32 cellular contexts compared by ENCODE assay signal in genomic region chr5:4453650-4454049, GRCh38.
"Had no signal": no experiment of that assay in that cellular context is flagged by ENCODE, and none has a peak within 500 bp of the region (broad histone marks: within the 10 kb centered on the region; RNA-seq: fewer than 3 reads in every experiment).

No MANE protein-coding gene starts in this region.

- H3K27ac Mint-ChIP-seq: activated CD4-positive, alpha-beta memory T cell treated with anti-CD3 and anti-CD28 coated beads for 36 hours; activated CD4-positive, alpha-beta T cell treated with anti-CD3 and anti-CD28 coated beads for 36 hours; activated CD4-positive, alpha-beta T cell treated with anti-CD3 and anti-CD28 coated beads, Interleukin-2, amount 10 ng/mL, durations not matched to agents 24 days and 14 days; activated CD8-positive, alpha-beta memory T cell treated with anti-CD3 and anti-CD28 coated beads, Interleukin-2, amount 10 ng/mL, durations not matched to agents 7 days and 5 days; activated CD8-positive, alpha-beta T cell treated with anti-CD3 and anti-CD28 coated beads, Interleukin-2, amount 10 ng/mL, durations not matched to agents 7 days and 5 days; activated naive CD4-positive, alpha-beta T cell treated with anti-CD3 and anti-CD28 coated beads for 36 hours; activated naive CD4-positive, alpha-beta T cell treated with anti-CD3 and anti-CD28 coated beads, Interleukin-2, amount 50 U/mL, for 24 hours; activated naive CD8-positive, alpha-beta T cell treated with anti-CD3 and anti-CD28 coated beads for 36 hours; activated naive CD8-positive, alpha-beta T cell treated with anti-CD3 and anti-CD28 coated beads, Interleukin-2, amount 50 U/mL, for 24 hours; activated T-helper 1 cell treated with anti-CD3 and anti-CD28 coated beads, Interleukin-12 subunit alpha, Interleukin-12 subunit beta, Interleukin-2, Interleukin-4 antibody, amounts not matched to agents 30 ng/mL and 10 ng/mL and 1 ng/mL, durations not matched to agents 14 hours and 24 hours and 36 hours; activated T-helper 2 cell treated with anti-CD3 and anti-CD28 coated beads, Interferon-gamma antibody, Interleukin-2, Interleukin-4, amounts not matched to agents 10 μg/mL and 5 μg/mL and 100 μg/mL, durations not matched to agents 14 hours and 24 hours and 36 hours had no signal

- H3K27ac ChIP-seq: adrenal gland, body of pancreas, cardiac muscle cell, colonic mucosa, epithelial cell of prostate, esophagus squamous epithelium, gastroesophageal sphincter, heart right ventricle, hepatocyte had no signal

- H3K4me1 ChIP-seq: adrenal gland, body of pancreas, colonic mucosa, esophagus squamous epithelium, gastroesophageal sphincter, heart right ventricle had no signal

- H3K36me3 ChIP-seq: adrenal gland, cardiac muscle cell, colonic mucosa, esophagus squamous epithelium, gastroesophageal sphincter, heart right ventricle had no signal

- H3K4me1 Mint-ChIP-seq: activated CD4-positive, alpha-beta T cell treated with anti-CD3 and anti-CD28 coated beads for 36 hours; activated CD4-positive, alpha-beta T cell treated with anti-CD3 and anti-CD28 coated beads, Interleukin-2, amount 10 ng/mL, durations not matched to agents 24 days and 14 days; activated CD8-positive, alpha-beta memory T cell treated with anti-CD3 and anti-CD28 coated beads, Interleukin-2, amount 10 ng/mL, durations not matched to agents 7 days and 5 days; activated naive CD4-positive, alpha-beta T cell treated with anti-CD3 and anti-CD28 coated beads, Interleukin-2, amount 50 U/mL, for 24 hours; activated naive CD8-positive, alpha-beta T cell treated with anti-CD3 and anti-CD28 coated beads for 36 hours; activated naive CD8-positive, alpha-beta T cell treated with anti-CD3 and anti-CD28 coated beads, Interleukin-2, amount 50 U/mL, for 24 hours had no signal

- H3K36me3 Mint-ChIP-seq: activated CD4-positive, alpha-beta memory T cell treated with anti-CD3 and anti-CD28 coated beads for 36 hours; activated CD8-positive, alpha-beta memory T cell treated with anti-CD3 and anti-CD28 coated beads, Interleukin-2, amount 10 ng/mL, durations not matched to agents 7 days and 5 days; activated naive CD4-positive, alpha-beta T cell treated with anti-CD3 and anti-CD28 coated beads, Interleukin-2, amount 50 U/mL, for 24 hours; activated naive CD8-positive, alpha-beta T cell treated with anti-CD3 and anti-CD28 coated beads for 36 hours had no signal

- H3K9me3 Mint-ChIP-seq: activated CD4-positive, alpha-beta T cell treated with anti-CD3 and anti-CD28 coated beads, Interleukin-2, amount 10 ng/mL, durations not matched to agents 24 days and 14 days had no signal

- H3K27me3 ChIP-seq: adrenal gland, body of pancreas, cardiac muscle cell, colonic mucosa, esophagus squamous epithelium, gastroesophageal sphincter, heart right ventricle, hepatocyte had no signal

- H3K27me3 Mint-ChIP-seq: activated CD4-positive, alpha-beta memory T cell treated with anti-CD3 and anti-CD28 coated beads for 36 hours; activated CD4-positive, alpha-beta T cell treated with anti-CD3 and anti-CD28 coated beads for 36 hours; activated CD4-positive, alpha-beta T cell treated with anti-CD3 and anti-CD28 coated beads, Interleukin-2, amount 10 ng/mL, durations not matched to agents 24 days and 14 days; activated CD8-positive, alpha-beta memory T cell treated with anti-CD3 and anti-CD28 coated beads, Interleukin-2, amount 10 ng/mL, durations not matched to agents 7 days and 5 days; activated naive CD4-positive, alpha-beta T cell treated with anti-CD3 and anti-CD28 coated beads, Interleukin-2, amount 50 U/mL, for 24 hours; activated naive CD8-positive, alpha-beta T cell treated with anti-CD3 and anti-CD28 coated beads for 36 hours; activated naive CD8-positive, alpha-beta T cell treated with anti-CD3 and anti-CD28 coated beads, Interleukin-2, amount 50 U/mL, for 24 hours had no signal

- H3K4me3 Mint-ChIP-seq: activated CD4-positive, alpha-beta memory T cell treated with anti-CD3 and anti-CD28 coated beads for 36 hours; activated CD4-positive, alpha-beta T cell treated with anti-CD3 and anti-CD28 coated beads for 36 hours; activated CD4-positive, alpha-beta T cell treated with anti-CD3 and anti-CD28 coated beads, Interleukin-2, amount 10 ng/mL, durations not matched to agents 24 days and 14 days; activated CD8-positive, alpha-beta memory T cell treated with anti-CD3 and anti-CD28 coated beads, Interleukin-2, amount 10 ng/mL, durations not matched to agents 7 days and 5 days; activated CD8-positive, alpha-beta T cell treated with anti-CD3 and anti-CD28 coated beads, Interleukin-2, amount 10 ng/mL, durations not matched to agents 7 days and 5 days; activated naive CD4-positive, alpha-beta T cell treated with anti-CD3 and anti-CD28 coated beads for 36 hours; activated naive CD4-positive, alpha-beta T cell treated with anti-CD3 and anti-CD28 coated beads, Interleukin-2, amount 50 U/mL, for 24 hours; activated naive CD8-positive, alpha-beta T cell treated with anti-CD3 and anti-CD28 coated beads for 36 hours; activated naive CD8-positive, alpha-beta T cell treated with anti-CD3 and anti-CD28 coated beads, Interleukin-2, amount 50 U/mL, for 24 hours; activated T-helper 1 cell treated with anti-CD3 and anti-CD28 coated beads, Interleukin-12 subunit alpha, Interleukin-12 subunit beta, Interleukin-2, Interleukin-4 antibody, amounts not matched to agents 30 ng/mL and 10 ng/mL and 1 ng/mL, durations not matched to agents 14 hours and 24 hours and 36 hours had no signal

- H3K9me3 ChIP-seq: adrenal gland, body of pancreas, colonic mucosa, esophagus squamous epithelium, gastroesophageal sphincter had no signal

- ATAC-seq: activated CD4-positive, alpha-beta T cell treated with anti-CD3 and anti-CD28 coated beads for 36 hours; activated CD8-positive, alpha-beta memory T cell treated with anti-CD3 and anti-CD28 coated beads, Interleukin-2, amount 10 ng/mL, durations not matched to agents 7 days and 5 days; activated CD8-positive, alpha-beta T cell treated with anti-CD3 and anti-CD28 coated beads, Interleukin-2, amount 10 ng/mL, durations not matched to agents 7 days and 5 days; activated naive CD8-positive, alpha-beta T cell treated with anti-CD3 and anti-CD28 coated beads, Interleukin-2, amount 50 U/mL, for 24 hours; body of pancreas; gastroesophageal sphincter; heart right ventricle had no signal

- DNase-seq: activated CD4-positive, alpha-beta memory T cell treated with anti-CD3 and anti-CD28 coated beads for 36 hours; activated CD4-positive, alpha-beta T cell treated with anti-CD3 and anti-CD28 coated beads for 36 hours; activated CD4-positive, alpha-beta T cell treated with anti-CD3 and anti-CD28 coated beads, Interleukin-2, amount 10 ng/mL, durations not matched to agents 24 days and 14 days; activated CD4-positive, CD25-positive, alpha-beta regulatory T cell; activated CD4-positive, CD25-positive, alpha-beta regulatory T cell treated with anti-CD3 and anti-CD28 coated beads, Interleukin-2, amount 50 U/mL, for 72 hours; activated CD8-positive, alpha-beta memory T cell treated with anti-CD3 and anti-CD28 coated beads, Interleukin-2, amount 10 ng/mL, durations not matched to agents 7 days and 5 days; activated CD8-positive, alpha-beta memory T cell treated with anti-CD3 and anti-CD28 coated beads, Interleukin-2, amount 50 U/mL, for 4 hours; activated CD8-positive, alpha-beta T cell treated with anti-CD3 and anti-CD28 coated beads, Interleukin-2, amount 10 ng/mL, durations not matched to agents 7 days and 5 days; activated effector memory CD4-positive, alpha-beta T cell treated with anti-CD3 and anti-CD28 coated beads, Interleukin-2, amount 50 U/mL, for 16 hours; activated naive CD4-positive, alpha-beta T cell treated with anti-CD3 and anti-CD28 coated beads for 36 hours; activated naive CD8-positive, alpha-beta T cell treated with anti-CD3 and anti-CD28 coated beads for 36 hours; activated naive CD8-positive, alpha-beta T cell treated with anti-CD3 and anti-CD28 coated beads, Interleukin-2, amount 50 U/mL, for 24 hours; activated T-cell treated with anti-CD3 and anti-CD28 coated beads, Interleukin-2, amount 50 U/mL, for 1 hour; activated T-cell treated with anti-CD3 and anti-CD28 coated beads, Interleukin-2, amount 50 U/mL, for 48 hours; adrenal gland; amygdala; aorta; body of pancreas; central memory CD4-positive, alpha-beta T cell; cerebellar nuclear complex; colonic mucosa; effector CD8-positive, alpha-beta T cell; esophagus squamous epithelium; foreskin melanocyte; heart right ventricle had no signal

- H3K4me3 ChIP-seq: adrenal gland, body of pancreas, cardiac muscle cell, colonic mucosa, esophagus squamous epithelium, gastroesophageal sphincter, heart right ventricle, hepatocyte had no signal
